ENCODE assay signal across 26 cellular contexts in the genomic region with DNA sequence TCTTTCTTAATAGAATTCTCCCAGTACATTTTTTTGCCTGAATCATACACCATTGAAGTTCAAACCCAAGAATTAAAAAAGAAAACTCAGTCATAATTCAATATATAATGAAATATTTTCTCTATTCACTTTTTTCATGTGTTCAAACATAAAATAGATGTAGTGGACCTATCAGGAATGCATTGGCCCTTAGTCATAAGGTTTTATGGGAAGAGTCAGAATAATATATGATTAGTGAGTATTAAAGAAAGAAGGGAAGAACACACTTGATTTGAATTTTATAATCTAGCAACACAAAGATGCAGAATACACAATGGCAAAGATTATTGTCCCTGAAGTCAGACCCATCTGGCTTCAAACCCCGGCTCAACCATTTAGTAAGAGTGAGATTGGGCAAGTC.
"Had no signal": no experiment of that assay in that cellular context is flagged by ENCODE, and none has a peak within 500 bp of the region (broad histone marks: within the 10 kb centered on the region; RNA-seq: fewer than 3 reads in every experiment).

No MANE protein-coding gene starts in this region.

- H3K27me3 ChIP-seq: adrenal gland had no signal

- H3K27ac ChIP-seq: adrenal gland, PC-9, SK-N-MC had no signal

- H3K4me3 ChIP-seq: adrenal gland, PC-9, SK-N-MC had no signal

- H2AFZ ChIP-seq: PC-9 had no signal

- DNase-seq: activated CD4-positive, alpha-beta T cell treated with anti-CD3 and anti-CD28 coated beads, Interleukin-2, amount 10 ng/mL, durations not matched to agents 24 days and 14 days; activated CD4-positive, alpha-beta T cell treated with anti-CD3 and anti-CD28 coated beads, Interleukin-2, amount 50 U/mL, for 4 hours; activated CD8-positive, alpha-beta T cell treated with anti-CD3 and anti-CD28 coated beads for 36 hours; activated gamma-delta T cell treated with Interleukin-2 at 50 U/mL for 16 hours; activated naive CD4-positive, alpha-beta T cell treated with anti-CD3 and anti-CD28 coated beads for 36 hours; activated T-cell treated with anti-CD3 and anti-CD28 coated beads, Interleukin-2, amount 50 U/mL, for 1 hour; activated T-cell treated with anti-CD3 and anti-CD28 coated beads, Interleukin-2, amount 50 U/mL, for 72 hours; adrenal gland; anterior cingulate cortex; caudate nucleus; cerebellar nuclear complex; cortex of kidney; NCI-H1105; NCI-H1417 treated with DMSO at 0.1 percent for 48 hours; NCI-H187 treated with DMSO at 0.1 percent for 48 hours; NCI-H2081; NCI-H2171 treated with DMSO at 0.1 percent for 48 hours; NCI-H2227 treated with DMSO at 0.1 percent for 48 hours; NCI-H446 treated with DMSO at 0.1 percent for 48 hours; NK-92 treated with Interleukin-12 subunit alpha and Interleukin-12 subunit beta, amount 100 ng/mL, for 24 hours; PC-9; Right ventricle myocardium superior; T-cell; T-helper 17 cell had no signal

- H3K4me1 ChIP-seq: adrenal gland had no signal

- H3K4me2 ChIP-seq: PC-9 had no signal

- H3K9me3 ChIP-seq: adrenal gland had no signal

- ATAC-seq: activated CD8-positive, alpha-beta T cell treated with anti-CD3 and anti-CD28 coated beads for 36 hours; activated naive CD4-positive, alpha-beta T cell treated with anti-CD3 and anti-CD28 coated beads, Interleukin-2, amount 50 U/mL, for 72 hours; activated T-cell treated with anti-CD3 and anti-CD28 coated beads, Interleukin-2, amount 50 U/mL, for 72 hours; T-cell; T-helper 17 cell had no signal

- H3K36me3 ChIP-seq: adrenal gland had no signal
